In genomic region chr6:73691512-73691911, GRCh38 we compare ENCODE assay signal across 20 cellular contexts. TPM values are rescaled to one million over a fixed set of nuclear protein-coding genes. Genes with fewer than 3 reads are reported as not detected.
DNase-seq lines count a peak whose midpoint lies in the region; ATAC-seq and TF ChIP-seq lines count a peak whose summit lies in the region.
"Had no signal": no experiment of that assay in that cellular context is flagged by ENCODE, and none has a peak within 500 bp of the region (broad histone marks: within the 10 kb centered on the region; RNA-seq: fewer than 3 reads in every experiment).

No MANE protein-coding gene starts in this region.

- peaks cover 20% of the 10 kb centered on the region for H3K4me1 Mint-ChIP-seq in activated naive CD4-positive, alpha-beta T cell treated with anti-CD3 and anti-CD28 coated beads, Interleukin-2, amount 10 ng/mL, durations not matched to agents 7 days and 5 days
- peaks cover 30% of the 10 kb centered on the region for H3K4me1 Mint-ChIP-seq in stimulated activated naive CD8-positive, alpha-beta T cell treated with anti-CD3 and anti-CD28 coated beads, Interleukin-15, Interleukin-2, amounts not matched to agents 100 ng/mL and 50 ng/mL, for 24 hours (ENCODE audit: low read depth)

- ATAC-seq in activated naive CD4-positive, alpha-beta T cell treated with anti-CD3 and anti-CD28 coated beads, Interleukin-2, amount 50 U/mL, for 72 hours = peak; percentile 23 to 48
- no peak for ATAC-seq in GM19328 (IDR thresholded peaks at IDR 0.05; ENCODE audit: unreplicated experiment)
- ATAC-seq: lower lobe of right lung; stimulated activated memory B cell treated with anti-CD40 and anti-IgM and Interleukin-4, amounts not matched to agents 10 μg/mL and 1 μg/mL and 100 μg/mL, for 72 hours had no signal

- H3K36me3 Mint-ChIP-seq in activated naive CD4-positive, alpha-beta T cell treated with anti-CD3 and anti-CD28 coated beads, Interleukin-2, amount 50 U/mL, for 72 hours = peaks cover 2 to 32% of the 10 kb centered on the region in 2 donors
- H3K36me3 Mint-ChIP-seq in activated naive CD4-positive, alpha-beta T cell treated with anti-CD3 and anti-CD28 coated beads, Interleukin-2, amount 10 ng/mL, durations not matched to agents 7 days and 5 days = no peaks in the 10 kb centered on the region
- H3K36me3 Mint-ChIP-seq in stimulated activated naive CD8-positive, alpha-beta T cell treated with anti-CD3 and anti-CD28 coated beads, Interleukin-15, Interleukin-2, amounts not matched to agents 100 ng/mL and 50 ng/mL, for 24 hours (ENCODE audit: low read depth) = no peaks in the 10 kb centered on the region
- H3K36me3 Mint-ChIP-seq: stimulated activated memory B cell treated with anti-CD40 and anti-IgM and Interleukin-4, amounts not matched to agents 10 μg/mL and 1 μg/mL and 100 μg/mL, for 72 hours had no signal

- in situ Hi-C loops in ACHN (cut with HindIII; ENCODE audit: low pct_ligation_motif_present, low pct_unique_long_range_greater_than_20kb, low sequenced_read_pairs) = no loop called here

- H3K27ac Mint-ChIP-seq in activated naive CD4-positive, alpha-beta T cell treated with anti-CD3 and anti-CD28 coated beads, Interleukin-2, amount 50 U/mL, for 72 hours = no peak overlapping the region
- no peak overlapping the region for H3K27ac Mint-ChIP-seq in activated naive CD4-positive, alpha-beta T cell treated with anti-CD3 and anti-CD28 coated beads, Interleukin-2, amount 10 ng/mL, durations not matched to agents 7 days and 5 days
- H3K27ac Mint-ChIP-seq in stimulated activated naive CD8-positive, alpha-beta T cell treated with anti-CD3 and anti-CD28 coated beads, Interleukin-15, Interleukin-2, amounts not matched to agents 100 ng/mL and 50 ng/mL, for 24 hours = peak overlapping the region; percentile 11
- H3K27ac Mint-ChIP-seq: stimulated activated memory B cell treated with anti-CD40 and anti-IgM and Interleukin-4, amounts not matched to agents 10 μg/mL and 1 μg/mL and 100 μg/mL, for 72 hours had no signal

- H3K9me3 Mint-ChIP-seq in activated naive CD4-positive, alpha-beta T cell treated with anti-CD3 and anti-CD28 coated beads, Interleukin-2, amount 50 U/mL, for 72 hours = peaks cover 0 to 8% of the 10 kb centered on the region in 2 donors
- H3K9me3 Mint-ChIP-seq in activated naive CD4-positive, alpha-beta T cell treated with anti-CD3 and anti-CD28 coated beads, Interleukin-2, amount 10 ng/mL, durations not matched to agents 7 days and 5 days = peaks cover 3% of the 10 kb centered on the region
- no peaks in the 10 kb centered on the region for H3K9me3 Mint-ChIP-seq in stimulated activated naive CD8-positive, alpha-beta T cell treated with anti-CD3 and anti-CD28 coated beads, Interleukin-15, Interleukin-2, amounts not matched to agents 100 ng/mL and 50 ng/mL, for 24 hours
- H3K9me3 Mint-ChIP-seq: central memory CD8-positive, alpha-beta T cell; stimulated activated memory B cell treated with anti-CD40 and anti-IgM and Interleukin-4, amounts not matched to agents 10 μg/mL and 1 μg/mL and 100 μg/mL, for 72 hours had no signal

- H3K4me3 ChIP-seq in cardiac fibroblast (replicated peaks in 1 of 2; ENCODE audit: low read depth in 2 of 2, low read length in 2 of 2) = no peak overlapping the region
- H3K4me3 ChIP-seq: lower lobe of right lung, PC-9 had no signal

- H3K4me3 Mint-ChIP-seq in activated naive CD4-positive, alpha-beta T cell treated with anti-CD3 and anti-CD28 coated beads, Interleukin-2, amount 10 ng/mL, durations not matched to agents 7 days and 5 days = no peak overlapping the region
- no peak overlapping the region for H3K4me3 Mint-ChIP-seq in stimulated activated naive CD8-positive, alpha-beta T cell treated with anti-CD3 and anti-CD28 coated beads, Interleukin-15, Interleukin-2, amounts not matched to agents 100 ng/mL and 50 ng/mL, for 24 hours
- H3K4me3 Mint-ChIP-seq: central memory CD8-positive, alpha-beta T cell; stimulated activated memory B cell treated with anti-CD40 and anti-IgM and Interleukin-4, amounts not matched to agents 10 μg/mL and 1 μg/mL and 100 μg/mL, for 72 hours had no signal

- no peak for DNase-seq in activated naive CD4-positive, alpha-beta T cell treated with anti-CD3 and anti-CD28 coated beads, Interleukin-2, amount 50 U/mL, for 72 hours (ENCODE audit: low spot score in 2 of 2)
- DNase-seq in activated naive CD4-positive, alpha-beta T cell treated with anti-CD3 and anti-CD28 coated beads, Interleukin-2, amount 10 ng/mL, durations not matched to agents 7 days and 5 days = no peak
- DNase-seq in M059J (ENCODE audit: low read depth) = peak; percentile 70
- DNase-seq in cardiac fibroblast (ENCODE audit: low read depth in 2 of 2) = peak; percentile 5 to 32
- DNase-seq in ACHN = no peak
- no peak for DNase-seq in DMS153 (lab: John Stamatoyannopoulos, UW)
- DNase-seq: activated gamma-delta T cell treated with Interleukin-2 at 50 U/mL for 16 hours; amygdala; GF-D8; lower lobe of right lung; NCI-H1048; NCI-H2029; NCI-H446; PC-9; SIG-M5; stimulated activated CD4-positive, alpha-beta T cell treated with anti-CD3 and anti-CD28 coated beads, Interleukin-1b, Interleukin-23, amount 100 ng/mL, for 48 hours had no signal

- peaks cover 36% of the 10 kb centered on the region for H3K27me3 Mint-ChIP-seq in activated naive CD4-positive, alpha-beta T cell treated with anti-CD3 and anti-CD28 coated beads, Interleukin-2, amount 10 ng/mL, durations not matched to agents 7 days and 5 days
- peaks cover 32% of the 10 kb centered on the region for H3K27me3 Mint-ChIP-seq in stimulated activated naive CD8-positive, alpha-beta T cell treated with anti-CD3 and anti-CD28 coated beads, Interleukin-15, Interleukin-2, amounts not matched to agents 100 ng/mL and 50 ng/mL, for 24 hours

- TF ChIP-seq CTCF in cardiac fibroblast (IDR thresholded peaks at IDR 0.05; ENCODE audit: low read depth, low read length) = no peak

- CTCF ChIA-PET in activated naive CD4-positive, alpha-beta T cell treated with anti-CD3 and anti-CD28 coated beads, Interleukin-2, amount 10 ng/mL, durations not matched to agents 7 days and 5 days (lab: Charles Lee) = interaction anchor here (1.7 to 3.5 kb wide), 2 partner anchors 15 to 41 kb away, joined by 5 to 20 read pairs; no protein-coding TSS in a partner anchor

RNA-seq across cellular contexts. Expression of gene CD109, which starts 4.5 kb away (rescaled TPM):
- 10 to 100 TPM; 15.4 to 30.3 TPM for total RNA-seq in activated naive CD4-positive, alpha-beta T cell treated with anti-CD3 and anti-CD28 coated beads, Interleukin-2, amount 50 U/mL, for 72 hours
- 24.0 and 39.3 TPM in 2 replicates for total RNA-seq in M059J (2014; rRNA removed; shearing (Covaris generic))

RNA-seq across cellular contexts. Expression of gene SLC17A5, which starts 37.7 kb away (rescaled TPM):
- 1 to 10 TPM; 5.3 to 7.2 TPM for total RNA-seq in activated naive CD4-positive, alpha-beta T cell treated with anti-CD3 and anti-CD28 coated beads, Interleukin-2, amount 50 U/mL, for 72 hours
- 13.2 and 16.4 TPM in 2 replicates for total RNA-seq in M059J (2014; rRNA removed; shearing (Covaris generic))

Comparison
In these comparisons a context has a peak if more than half of its experiments do, and no peak if none do; other contexts are left out.
1. DNase-seq: peak in M059J (single experiment) and cardiac fibroblast (2 of 2); none in activated naive CD4-positive, alpha-beta T cell treated with anti-CD3 and anti-CD28 coated beads, Interleukin-2, amount 50 U/mL, for 72 hours (0 of 2), activated naive CD4-positive, alpha-beta T cell treated with anti-CD3 and anti-CD28 coated beads, Interleukin-2, amount 10 ng/mL, durations not matched to agents 7 days and 5 days (single experiment), ACHN (single experiment) and DMS153 (single experiment).